ENCODE assay signal across 29 cellular contexts in genomic region chr11:65944767-65945166, GRCh38. TPM values are rescaled to one million over a fixed set of nuclear protein-coding genes. Genes with fewer than 3 reads are reported as not detected.
"Had no signal": no experiment of that assay in that cellular context is flagged by ENCODE, and none has a peak within 500 bp of the region (broad histone marks: within the 10 kb centered on the region; RNA-seq: fewer than 3 reads in every experiment).

No MANE protein-coding gene starts in this region.

- ATAC-seq: activated CD4-positive, alpha-beta T cell treated with anti-CD3 and anti-CD28 coated beads for 36 hours; activated CD8-positive, alpha-beta T cell treated with anti-CD3 and anti-CD28 coated beads for 36 hours; body of pancreas; Right ventricle myocardium inferior; T-cell had no signal

- FAIRE-seq: bronchial epithelial cell, TTC549 had no signal

- H3K36me3 ChIP-seq: ascending aorta had no signal

- H3K9me3 ChIP-seq: ascending aorta, body of pancreas had no signal

- H3K4me1 ChIP-seq: ascending aorta, body of pancreas had no signal

- H3K4me1 Mint-ChIP-seq: activated naive CD4-positive, alpha-beta T cell treated with anti-CD3 and anti-CD28 coated beads, Interleukin-2, amount 50 U/mL, for 24 hours had no signal

- H3K36me3 Mint-ChIP-seq: activated naive CD4-positive, alpha-beta T cell treated with anti-CD3 and anti-CD28 coated beads, Interleukin-2, amount 50 U/mL, for 24 hours; T-cell had no signal

- H3K4me3 Mint-ChIP-seq: activated CD4-positive, alpha-beta T cell treated with anti-CD3 and anti-CD28 coated beads for 36 hours; activated CD8-positive, alpha-beta T cell treated with anti-CD3 and anti-CD28 coated beads for 36 hours; activated naive CD4-positive, alpha-beta T cell treated with anti-CD3 and anti-CD28 coated beads, Interleukin-2, amount 50 U/mL, for 24 hours; activated T-helper 1 cell treated with anti-CD3 and anti-CD28 coated beads, Interleukin-12 subunit alpha, Interleukin-12 subunit beta, Interleukin-2, Interleukin-4 antibody, amounts not matched to agents 30 ng/mL and 10 ng/mL and 1 ng/mL, durations not matched to agents 14 hours and 24 hours and 36 hours; T-cell had no signal

- DNase-seq: activated CD4-positive, alpha-beta T cell treated with anti-CD3 and anti-CD28 coated beads for 36 hours; activated CD8-positive, alpha-beta memory T cell treated with anti-CD3 and anti-CD28 coated beads, Interleukin-2, amount 50 U/mL, for 4 hours; activated CD8-positive, alpha-beta T cell treated with anti-CD3 and anti-CD28 coated beads for 36 hours; activated effector memory CD4-positive, alpha-beta T cell treated with Interleukin-2 at 50 U/mL for 16 hours; activated naive CD4-positive, alpha-beta T cell; amniotic stem cell; body of pancreas; Kasumi-1; KBM-7; NCI-H1105 treated with DMSO at 0.1 percent for 48 hours; NCI-H1436 treated with DMSO at 0.1 percent for 48 hours; NCI-H187; NCI-H2081; NCI-H510A treated with DMSO at 0.1 percent for 48 hours; NCI-H69; NK-92 treated with Interleukin-12 subunit alpha and Interleukin-12 subunit beta, amount 100 ng/mL, for 24 hours; OCI-M1; RPMI8226; T-cell; T-helper 2 cell; T1000 had no signal

- H3K27me3 Mint-ChIP-seq: activated CD4-positive, alpha-beta T cell treated with anti-CD3 and anti-CD28 coated beads for 36 hours; activated CD8-positive, alpha-beta T cell treated with anti-CD3 and anti-CD28 coated beads for 36 hours; activated naive CD4-positive, alpha-beta T cell treated with anti-CD3 and anti-CD28 coated beads, Interleukin-2, amount 50 U/mL, for 24 hours; T-cell had no signal

- H3K27me3 ChIP-seq: ascending aorta, body of pancreas had no signal

- H3K27ac Mint-ChIP-seq: activated CD4-positive, alpha-beta T cell treated with anti-CD3 and anti-CD28 coated beads for 36 hours; activated CD8-positive, alpha-beta T cell treated with anti-CD3 and anti-CD28 coated beads for 36 hours; activated naive CD4-positive, alpha-beta T cell treated with anti-CD3 and anti-CD28 coated beads, Interleukin-2, amount 50 U/mL, for 24 hours; activated T-helper 1 cell treated with anti-CD3 and anti-CD28 coated beads, Interleukin-12 subunit alpha, Interleukin-12 subunit beta, Interleukin-2, Interleukin-4 antibody, amounts not matched to agents 30 ng/mL and 10 ng/mL and 1 ng/mL, durations not matched to agents 14 hours and 24 hours and 36 hours; T-cell had no signal

- H3K9me3 Mint-ChIP-seq: activated CD8-positive, alpha-beta T cell treated with anti-CD3 and anti-CD28 coated beads for 36 hours; activated naive CD4-positive, alpha-beta T cell treated with anti-CD3 and anti-CD28 coated beads, Interleukin-2, amount 50 U/mL, for 24 hours; activated T-helper 1 cell treated with anti-CD3 and anti-CD28 coated beads, Interleukin-12 subunit alpha, Interleukin-12 subunit beta, Interleukin-2, Interleukin-4 antibody, amounts not matched to agents 30 ng/mL and 10 ng/mL and 1 ng/mL, durations not matched to agents 14 hours and 24 hours and 36 hours; T-cell had no signal

- H3K4me3 ChIP-seq: ascending aorta, body of pancreas, SK-N-MC had no signal

- H3K27ac ChIP-seq: ascending aorta, body of pancreas, SK-N-MC, VCaP had no signal

RNA-seq across cellular contexts. Expression of gene TSGA10IP, which starts 0.5 kb away (rescaled TPM):
- total RNA-seq: activated CD4-positive, alpha-beta T cell treated with anti-CD3 and anti-CD28 coated beads for 36 hours; activated CD8-positive, alpha-beta T cell treated with anti-CD3 and anti-CD28 coated beads for 36 hours; activated T-helper 1 cell treated with anti-CD3 and anti-CD28 coated beads, Interleukin-12 subunit alpha, Interleukin-12 subunit beta, Interleukin-2, Interleukin-4 antibody, amounts not matched to agents 30 ng/mL and 10 ng/mL and 1 ng/mL, durations not matched to agents 14 hours and 24 hours and 36 hours; ascending aorta; body of pancreas; bronchial epithelial cell; Right ventricle myocardium inferior; T-cell had no signal
